35 cellular contexts compared by ENCODE assay signal in genomic region chr14:25220514-25220913, GRCh38.
"Had no signal": no experiment of that assay in that cellular context is flagged by ENCODE, and none has a peak within 500 bp of the region (broad histone marks: within the 10 kb centered on the region; RNA-seq: fewer than 3 reads in every experiment).

No MANE protein-coding gene starts in this region.

- H3K36me3 ChIP-seq: MG63 had no signal

- H3K27ac ChIP-seq: KMS-11 had no signal

- H3K4me3 ChIP-seq: MG63 had no signal

- H3K27me3 ChIP-seq: MG63 had no signal

- DNase-seq: Karpas-422, Kasumi-1, MG63, MM.1S, MV-4-11, NCI-H1048, NCI-H1092, NCI-H1092 treated with DMSO at 0.1 percent for 48 hours, NCI-H1105, NCI-H1105 treated with DMSO at 0.1 percent for 48 hours, NCI-H1417, NCI-H1417 treated with DMSO at 0.1 percent for 48 hours, NCI-H1436, NCI-H1436 treated with DMSO at 0.1 percent for 48 hours, NCI-H146, NCI-H1694, NCI-H1694 treated with DMSO at 0.1 percent for 48 hours, NCI-H187, NCI-H187 treated with DMSO at 0.1 percent for 48 hours, NCI-H1930, NCI-H2029, NCI-H2029 treated with DMSO at 0.1 percent for 48 hours, NCI-H2081, NCI-H2081 treated with DMSO at 0.1 percent for 48 hours, NCI-H2107, NCI-H2171, NCI-H2171 treated with DMSO at 0.1 percent for 48 hours, NCI-H2227 treated with DMSO at 0.1 percent for 48 hours, NCI-H226, NCI-H345, NCI-H446, NCI-H446 treated with DMSO at 0.1 percent for 48 hours, NCI-H510A, NCI-H510A treated with DMSO at 0.1 percent for 48 hours had no signal

- H3K9me3 ChIP-seq: MG63 had no signal
